ENCODE assay signal across 1 cellular context in genomic region chr3:111954228-111954990, GRCh38.
TF ChIP-seq lines count a peak whose summit lies in the region.

No MANE protein-coding gene starts in this region.

TF ChIP-seq in HCT116, 20 proteins besides CTCF, POLR2A, EP300 and RAD21 (continued from another document):
- TF ChIP-seq, protein P1, sequence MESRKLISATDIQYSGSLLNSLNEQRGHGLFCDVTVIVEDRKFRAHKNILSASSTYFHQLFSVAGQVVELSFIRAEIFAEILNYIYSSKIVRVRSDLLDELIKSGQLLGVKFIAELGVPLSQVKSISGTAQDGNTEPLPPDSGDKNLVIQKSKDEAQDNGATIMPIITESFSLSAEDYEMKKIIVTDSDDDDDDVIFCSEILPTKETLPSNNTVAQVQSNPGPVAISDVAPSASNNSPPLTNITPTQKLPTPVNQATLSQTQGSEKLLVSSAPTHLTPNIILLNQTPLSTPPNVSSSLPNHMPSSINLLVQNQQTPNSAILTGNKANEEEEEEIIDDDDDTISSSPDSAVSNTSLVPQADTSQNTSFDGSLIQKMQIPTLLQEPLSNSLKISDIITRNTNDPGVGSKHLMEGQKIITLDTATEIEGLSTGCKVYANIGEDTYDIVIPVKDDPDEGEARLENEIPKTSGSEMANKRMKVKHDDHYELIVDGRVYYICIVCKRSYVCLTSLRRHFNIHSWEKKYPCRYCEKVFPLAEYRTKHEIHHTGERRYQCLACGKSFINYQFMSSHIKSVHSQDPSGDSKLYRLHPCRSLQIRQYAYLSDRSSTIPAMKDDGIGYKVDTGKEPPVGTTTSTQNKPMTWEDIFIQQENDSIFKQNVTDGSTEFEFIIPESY (IDR thresholded peaks at IDR 0.05; ENCODE audit: extremely low read depth, insufficient replicate concordance, low read length): no peak
- no peak for TF ChIP-seq SIN3A (IDR thresholded peaks at IDR 0.05; ENCODE audit: low read depth)
- TF ChIP-seq POLR2AphosphoS5 (IDR thresholded peaks at IDR 0.05; ENCODE audit: low read depth, low read length): no peak
- no peak for TF ChIP-seq TCF7L2 (IDR thresholded peaks at IDR 0.05; ENCODE audit: borderline replicate concordance, extremely low read depth, insufficient read depth, insufficient read length)
- TF ChIP-seq CBX3 (IDR thresholded peaks at IDR 0.05; ENCODE audit: low read depth): no peak
- TF ChIP-seq EZH2phosphoT487 (IDR thresholded peaks at IDR 0.05; ENCODE audit: borderline replicate concordance): no peak
- TF ChIP-seq JUND (IDR thresholded peaks at IDR 0.05): no peak
- TF ChIP-seq FOSL1 (IDR thresholded peaks at IDR 0.05; ENCODE audit: low read depth): no peak
